In the genomic region with DNA sequence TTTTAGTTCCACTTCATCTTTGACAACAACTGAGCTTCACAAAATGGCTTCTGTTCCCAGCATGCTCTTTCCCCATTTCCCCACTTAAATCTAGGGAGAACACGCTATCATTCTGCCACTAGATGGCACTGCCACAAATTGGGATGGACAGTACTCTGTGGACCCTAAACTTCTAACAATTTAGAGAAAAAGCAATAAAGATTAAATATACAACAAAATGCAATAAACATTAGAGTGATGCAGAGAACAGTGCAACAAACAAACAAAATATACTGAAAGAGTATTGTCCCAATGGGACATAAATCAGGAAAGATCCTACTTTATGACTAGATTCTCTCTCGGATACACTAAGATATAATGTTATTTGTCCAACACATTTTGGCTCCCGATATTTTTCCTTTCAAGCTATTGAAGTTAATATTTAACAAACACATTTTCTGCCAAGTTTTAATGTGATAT, we compare ENCODE assay signal across 8 cellular contexts.
A peak's percentile ranks its signal among the peaks of the same experiment; 100 is the strongest.
DNase-seq lines count a peak whose midpoint lies in the region; ATAC-seq and TF ChIP-seq lines count a peak whose summit lies in the region.

No MANE protein-coding gene starts in this region.

- CTCF ChIA-PET in PC-3 (lab: Charles Lee) = interaction anchor here (0.6 to 1.2 kb wide), 5 partner anchors 113 to 433 kb away, joined by 4 to 12 read pairs (median 4); no protein-coding TSS in a partner anchor

- peak overlapping the region; percentile 98 for H2AFZ ChIP-seq in PC-3 (ENCODE audit: low read length)

- ATAC-seq in HG02852 (IDR thresholded peaks at IDR 0.05; ENCODE audit: unreplicated experiment) = peak; percentile 62
- ATAC-seq in PC-3 = peak; percentile 95
- ATAC-seq in GM21619 (IDR thresholded peaks at IDR 0.05; ENCODE audit: unreplicated experiment) = no peak

- no peaks in the 10 kb centered on the region for H3K9me3 ChIP-seq in PC-3 (ENCODE audit: low read length)

- BruUV-seq in PC-3 (replicated peaks; lab: Mats Ljungman, UMichigan) = no TSS peak

- H3K9me2 ChIP-seq in PC-3 (replicated peaks; ENCODE audit: low read length) = no peaks in the 10 kb centered on the region

- no peak overlapping the region for H3K4me3 Mint-ChIP-seq in mesothelial cell of epicardium

- H3K9ac ChIP-seq in PC-3 (ENCODE audit: low read length) = no peak overlapping the region

- H3K27ac Mint-ChIP-seq in mesothelial cell of epicardium = no peak overlapping the region

- H3K9me3 Mint-ChIP-seq in mesothelial cell of epicardium = no peaks in the 10 kb centered on the region

- peak; percentile 4 for DNase-seq in activated naive CD4-positive, alpha-beta T cell treated with Interleukin-2 at 50 U/mL for 16 hours
- DNase-seq in activated naive CD4-positive, alpha-beta T cell (lab: John Stamatoyannopoulos, UW) = no peak
- peak; percentile 83 for DNase-seq in PC-3
- peak; percentile 47 for DNase-seq in dedifferentiated amniotic fluid mesenchymal stem cell (ENCODE audit: extremely low spot score)
- DNase-seq in mesothelial cell of epicardium (ENCODE audit: low spot score in 2 of 2, unreplicated experiment in 2 of 2) = no peak
- DNase-seq in DMS79 treated with DMSO at 0.1 percent for 48 hours (lab: John Stamatoyannopoulos, UW) = no peak

- peak; percentile 91 for TF ChIP-seq CTCF in PC-3 (conservative IDR thresholded peaks at IDR 0.05; ENCODE audit: low read depth, low read length)
- TF ChIP-seq CTCF in mesothelial cell of epicardium (IDR thresholded peaks at IDR 0.05; ENCODE audit: unreplicated experiment) = peak; percentile 50

- no peaks in the 10 kb centered on the region for H3K36me3 ChIP-seq in PC-3 (ENCODE audit: low read depth, low read length)

- H3K36me3 Mint-ChIP-seq in mesothelial cell of epicardium = no peaks in the 10 kb centered on the region

- POLR2A ChIA-PET in PC-3 (lab: Charles Lee; ENCODE audit: unreplicated experiment) = no interaction called here

- H3F3A ChIP-seq in PC-3 (ENCODE audit: low read length, unreplicated experiment) = no peaks in the 10 kb centered on the region

- H4K20me1 ChIP-seq in PC-3 (ENCODE audit: low read length) = no peaks in the 10 kb centered on the region

- peaks cover 12% of the 10 kb centered on the region; the same call in 1 of the 2 replicates for H3K4me1 ChIP-seq in PC-3 (ENCODE audit: insufficient read depth, low read length)

- intact Hi-C loops in PC-3 (cut with micrococcal nuclease) = loop anchor here (1.0 kb wide), 1 partner anchor 116 kb away; no protein-coding TSS in a partner anchor

- H3K27me3 ChIP-seq in PC-3 (ENCODE audit: low read length) = no peaks in the 10 kb centered on the region

- H3K27me3 Mint-ChIP-seq in mesothelial cell of epicardium (ENCODE audit: low read depth) = no peaks in the 10 kb centered on the region

- no peaks in the 10 kb centered on the region for H3K79me2 ChIP-seq in PC-3 (ENCODE audit: low read length)

- no peak overlapping the region for H3K27ac ChIP-seq in PC-3 (ENCODE audit: low read length)

- no peaks in the 10 kb centered on the region for H3K4me1 Mint-ChIP-seq in mesothelial cell of epicardium

- no peak overlapping the region; the same call in 1 of the 2 replicates for H3K4me3 ChIP-seq in PC-3 (ENCODE audit: low read length)

- peak overlapping the region; percentile 32 for H3K4me2 ChIP-seq in PC-3 (ENCODE audit: low read length)

Comparison
In these comparisons a context has a peak if more than half of its experiments do, and no peak if none do; other contexts are left out.
1. DNase-seq: peak in activated naive CD4-positive, alpha-beta T cell treated with Interleukin-2 at 50 U/mL for 16 hours (single experiment), PC-3 (single experiment) and dedifferentiated amniotic fluid mesenchymal stem cell (single experiment); none in activated naive CD4-positive, alpha-beta T cell (0 of 4), mesothelial cell of epicardium (0 of 2) and DMS79 treated with DMSO at 0.1 percent for 48 hours (single experiment).